In genomic region chr7:127588019-127588696, GRCh38 we compare ENCODE assay signal across 1 cellular context.
TF ChIP-seq lines count a peak whose summit lies in the region.

Gene ARF5 (plus strand): TSS chr7:127588411. CDS start chr7:127588499, 88 bp downstream.

TF ChIP-seq in K562, 482 proteins besides CTCF, POLR2A, EP300 and RAD21 (continued from another document and continues in another):
- TF ChIP-seq UBTF (IDR thresholded peaks at IDR 0.05; ENCODE audit: borderline replicate concordance in 1 of 2, low read depth in 2 of 2, low read length in 2 of 2), result peak; percentile 14 to 62; a peak in 1 of 4 replicates
- no peak for TF ChIP-seq PKNOX1 (IDR thresholded peaks at IDR 0.05)
- TF ChIP-seq SAFB (IDR thresholded peaks at IDR 0.05; ENCODE audit: borderline replicate concordance, low read depth, low read length), result 0 out of 2 replicates have a peak, but pooled peaks have one; percentile 20
- peak; percentile 89 for TF ChIP-seq RBBP5 (IDR thresholded peaks at IDR 0.05; ENCODE audit: borderline replicate concordance, insufficient read depth, low read length, poor library complexity, severe bottlenecking)
- TF ChIP-seq GTF2A2 (tag; IDR thresholded peaks at IDR 0.05), result peak; percentile 17; the same call in 1 of the 2 replicates
- peak; percentile 32; the same call in 1 of the 2 replicates for TF ChIP-seq GATAD2A (IDR thresholded peaks at IDR 0.05)
- no peak for TF ChIP-seq ESRRB (CRISPR knock-in tag; IDR thresholded peaks at IDR 0.05; ENCODE audit: borderline replicate concordance)
- TF ChIP-seq THAP12 (CRISPR knock-in tag; IDR thresholded peaks at IDR 0.05), result no peak; the same call in 1 of the 2 replicates
- no peak for TF ChIP-seq FOXM1 (IDR thresholded peaks at IDR 0.05; ENCODE audit: low read depth)
- TF ChIP-seq FOXM1 (CRISPR knock-in tag; IDR thresholded peaks at IDR 0.05; ENCODE audit: low read depth), result peak; percentile 9; the same call in 1 of the 2 replicates
- TF ChIP-seq ETS1 (conservative IDR thresholded peaks at IDR 0.05; ENCODE audit: control insufficient read depth, low read depth, low read length), result peak; percentile 49; the same call in 1 of the 2 replicates
- TF ChIP-seq KLF13 (tag; IDR thresholded peaks at IDR 0.05; ENCODE audit: borderline replicate concordance, low read depth), result 0 out of 2 replicates have a peak, but pooled peaks have one; percentile 18
- no peak for TF ChIP-seq HNRNPLL (IDR thresholded peaks at IDR 0.05; ENCODE audit: low read depth, low read length, poor library complexity, severe bottlenecking)
- no peak for TF ChIP-seq DACH1 (IDR thresholded peaks at IDR 0.05; ENCODE audit: partially characterized antibody)
- 0 out of 2 replicates have a peak, but pooled peaks have one; percentile 16 for TF ChIP-seq MITF (IDR thresholded peaks at IDR 0.05)
- no peak for TF ChIP-seq NCOA2 (IDR thresholded peaks at IDR 0.05; ENCODE audit: partially characterized antibody in 2 of 2)
- 0 out of 2 replicates have a peak, but pooled peaks have one; percentile 18 for TF ChIP-seq ZBTB2 (IDR thresholded peaks at IDR 0.05)
- TF ChIP-seq HBP1 (CRISPR knock-in tag; IDR thresholded peaks at IDR 0.05), result no peak
- TF ChIP-seq SUPT5H (IDR thresholded peaks at IDR 0.05), result peak; percentile 81
- peak; percentile 77; the same call in 1 of the 2 replicates for TF ChIP-seq GATAD2B (IDR thresholded peaks at IDR 0.05; ENCODE audit: borderline replicate concordance)
- no peak for TF ChIP-seq TAF15 (IDR thresholded peaks at IDR 0.05; ENCODE audit: low read depth, low read length)
- TF ChIP-seq TRIM25 (IDR thresholded peaks at IDR 0.05; ENCODE audit: borderline replicate concordance), result no peak
- TF ChIP-seq PCBP2 (IDR thresholded peaks at IDR 0.05; ENCODE audit: low read depth, low read length, poor library complexity, severe bottlenecking), result no peak
- TF ChIP-seq SIN3A (IDR thresholded peaks at IDR 0.05; ENCODE audit: borderline replicate concordance in 2 of 2, control insufficient read depth in 1 of 2, low read depth in 2 of 2, low read length in 2 of 2), result peak; percentile 58 to 81; a peak in 2 of 4 replicates
- TF ChIP-seq EGR1 (conservative IDR thresholded peaks at IDR 0.05), result peak; percentile 95
- peak; percentile 96 for TF ChIP-seq CREB1 (IDR thresholded peaks at IDR 0.05)
- peak; percentile 68; the same call in 1 of the 2 replicates for TF ChIP-seq CREB1 (CRISPR knock-in tag; IDR thresholded peaks at IDR 0.05)
- 0 out of 2 replicates have a peak, but pooled peaks have one; percentile 4 for TF ChIP-seq NFE2 (IDR thresholded peaks at IDR 0.05; ENCODE audit: low read depth)
- TF ChIP-seq ZNF592 (IDR thresholded peaks at IDR 0.05), result 0 out of 2 replicates have a peak, but pooled peaks have one; percentile 52
- TF ChIP-seq NUFIP1 (IDR thresholded peaks at IDR 0.05; ENCODE audit: partially characterized antibody), result no peak
- no peak for TF ChIP-seq ZNF780A (CRISPR knock-in tag; IDR thresholded peaks at IDR 0.05)
- TF ChIP-seq JUND (IDR thresholded peaks at IDR 0.05; ENCODE audit: borderline replicate concordance, low read depth, low read length), result no peak
- TF ChIP-seq JUND (tag; IDR thresholded peaks at IDR 0.05; ENCODE audit: borderline replicate concordance, low read depth, low read length), result no peak; the same call in 2 of the 3 replicates
- TF ChIP-seq DIDO1 (tag; IDR thresholded peaks at IDR 0.05; ENCODE audit: low read depth), result no peak
- no peak for TF ChIP-seq CLOCK (CRISPR knock-in tag; IDR thresholded peaks at IDR 0.05; ENCODE audit: borderline replicate concordance)
- no peak for TF ChIP-seq KLF1 (tag; IDR thresholded peaks at IDR 0.05)
- TF ChIP-seq RBM17 (IDR thresholded peaks at IDR 0.05; ENCODE audit: borderline replicate concordance, low read depth, low read length), result no peak
